Comparison of ENCODE assay signal across 18 cellular contexts in the genomic region with DNA sequence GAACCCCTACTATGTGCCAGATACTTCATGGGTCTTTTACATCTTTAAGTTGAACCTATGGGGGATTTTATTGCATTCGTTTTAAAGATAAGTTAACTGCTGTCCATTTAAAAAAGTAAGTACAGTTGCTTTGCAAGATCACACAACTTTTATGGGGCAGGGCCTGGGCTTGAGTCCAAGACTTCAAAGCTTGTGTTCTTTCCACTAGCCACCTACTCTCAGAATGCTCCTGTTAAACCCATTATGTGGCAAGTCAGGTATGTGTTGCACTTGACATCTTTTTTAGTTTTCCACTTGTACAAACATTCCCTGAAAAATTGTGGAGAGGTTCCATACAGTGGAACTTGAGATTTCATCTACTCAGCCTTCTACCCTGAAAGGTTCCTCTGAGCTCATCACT.
DNase-seq lines count a peak whose midpoint lies in the region; ATAC-seq and TF ChIP-seq lines count a peak whose summit lies in the region.
"Had no signal": no experiment of that assay in that cellular context is flagged by ENCODE, and none has a peak within 500 bp of the region (broad histone marks: within the 10 kb centered on the region; RNA-seq: fewer than 3 reads in every experiment).

No MANE protein-coding gene starts in this region.

- H3K9me3 ChIP-seq in lower lobe of right lung = no peaks in the 10 kb centered on the region
- no peaks in the 10 kb centered on the region for H3K9me3 ChIP-seq in naive thymus-derived CD4-positive, alpha-beta T cell (ENCODE audit: control insufficient read depth in 2 of 3, low read length in 3 of 3)
- H3K9me3 ChIP-seq: BE2C had no signal

- H3K36me3 ChIP-seq in lower lobe of right lung = no peaks in the 10 kb centered on the region
- no peaks in the 10 kb centered on the region for H3K36me3 ChIP-seq in naive thymus-derived CD4-positive, alpha-beta T cell (ENCODE audit: control insufficient read depth in 2 of 3, insufficient read depth in 3 of 3, low read length in 3 of 3)
- H3K36me3 ChIP-seq: BE2C had no signal

- intact Hi-C loops in lower lobe of right lung (cut with DNase I) = no loop called here
- intact Hi-C loops in naive thymus-derived CD4-positive, alpha-beta T cell (cut with micrococcal nuclease) = no loop called here

- CTCF ChIA-PET in naive thymus-derived CD4-positive, alpha-beta T cell (lab: Charles Lee) = interaction anchor here (0.6 kb wide), 1 partner anchor 13 kb away, joined by 3 read pairs; no protein-coding TSS in a partner anchor

- peaks cover 0 to 5% (median 0%) of the 10 kb centered on the region in 5 donors for H3K36me3 Mint-ChIP-seq in naive thymus-derived CD4-positive, alpha-beta T cell
- H3K36me3 Mint-ChIP-seq in activated T-helper 17 cell treated with anti-CD3 and anti-CD28 coated beads, Interleukin-2, amount 50 U/mL, for 72 hours (ENCODE audit: low read depth) = no peaks in the 10 kb centered on the region

- H3K27ac ChIP-seq in lower lobe of right lung = no peak overlapping the region
- H3K27ac ChIP-seq in naive thymus-derived CD4-positive, alpha-beta T cell (ENCODE audit: low read depth, low read length) = no peak overlapping the region
- H3K27ac ChIP-seq: HL-60, PC-9 had no signal

- H3K9me3 Mint-ChIP-seq in naive thymus-derived CD4-positive, alpha-beta T cell = no peaks in the 10 kb centered on the region
- no peaks in the 10 kb centered on the region for H3K9me3 Mint-ChIP-seq in activated T-helper 17 cell treated with anti-CD3 and anti-CD28 coated beads, Interleukin-2, amount 50 U/mL, for 72 hours
- H3K9me3 Mint-ChIP-seq: CD4-positive, alpha-beta T cell had no signal

- TF ChIP-seq CTCF in LNCaP clone FGC (IDR thresholded peaks at IDR 0.05; ENCODE audit: control insufficient read depth, extremely low read depth, insufficient read depth) = no peak
- no peak for TF ChIP-seq CTCF in lower lobe of right lung (IDR thresholded peaks at IDR 0.05)

- H3K4me1 ChIP-seq in lower lobe of right lung = peaks cover 36% of the 10 kb centered on the region
- H3K4me1 ChIP-seq in naive thymus-derived CD4-positive, alpha-beta T cell (ENCODE audit: control insufficient read depth in 2 of 2, insufficient read depth in 2 of 2, low read length in 2 of 2) = peaks cover 24 to 29% of the 10 kb centered on the region in 2 donors
- H3K4me1 ChIP-seq: BE2C had no signal

- no peak overlapping the region for H3K27ac Mint-ChIP-seq in naive thymus-derived CD4-positive, alpha-beta T cell
- no peak overlapping the region for H3K27ac Mint-ChIP-seq in activated T-helper 17 cell treated with anti-CD3 and anti-CD28 coated beads, Interleukin-2, amount 50 U/mL, for 72 hours
- H3K27ac Mint-ChIP-seq: CD4-positive, alpha-beta T cell had no signal

- H3K27me3 Mint-ChIP-seq in naive thymus-derived CD4-positive, alpha-beta T cell = peaks cover 0 to 3% (median 0%) of the 10 kb centered on the region in 5 donors
- no peaks in the 10 kb centered on the region for H3K27me3 Mint-ChIP-seq in activated T-helper 17 cell treated with anti-CD3 and anti-CD28 coated beads, Interleukin-2, amount 50 U/mL, for 72 hours
- H3K27me3 Mint-ChIP-seq: CD4-positive, alpha-beta T cell had no signal

- H3K4me3 ChIP-seq in LNCaP clone FGC (ENCODE audit: low read depth, low read length) (no peak overlapping the region), lower lobe of right lung (no peak overlapping the region)
- no peak overlapping the region for H3K4me3 ChIP-seq in naive thymus-derived CD4-positive, alpha-beta T cell (ENCODE audit: low read length)
- H3K4me3 ChIP-seq: PC-9 had no signal

- peak; percentile 69 to 71 for ATAC-seq in lower lobe of right lung
- ATAC-seq in naive thymus-derived CD4-positive, alpha-beta T cell = no peak
- ATAC-seq in activated T-helper 17 cell treated with anti-CD3 and anti-CD28 coated beads, Interleukin-2, amount 50 U/mL, for 72 hours (replicated peaks) = no peak

- H3K27me3 ChIP-seq in lower lobe of right lung (ENCODE audit: low read depth) = no peaks in the 10 kb centered on the region
- H3K27me3 ChIP-seq in naive thymus-derived CD4-positive, alpha-beta T cell (ENCODE audit: control insufficient read depth in 2 of 2, insufficient read depth in 2 of 2, low read length in 2 of 2) = no peaks in the 10 kb centered on the region
- H3K27me3 ChIP-seq: BE2C had no signal

- peaks cover 12 to 47% (median 31%) of the 10 kb centered on the region in 7 donors for H3K4me1 Mint-ChIP-seq in naive thymus-derived CD4-positive, alpha-beta T cell
- peaks cover 31% of the 10 kb centered on the region for H3K4me1 Mint-ChIP-seq in activated T-helper 17 cell treated with anti-CD3 and anti-CD28 coated beads, Interleukin-2, amount 50 U/mL, for 72 hours

- POLR2A ChIA-PET in naive thymus-derived CD4-positive, alpha-beta T cell (lab: Charles Lee) = interaction anchor here (0.7 to 6.4 kb wide), 3 partner anchors 10 to 38 kb away, joined by 3 to 32 read pairs (median 3); no protein-coding TSS in a partner anchor

- H3K4me3 Mint-ChIP-seq in naive thymus-derived CD4-positive, alpha-beta T cell = no peak overlapping the region
- H3K4me3 Mint-ChIP-seq in activated T-helper 17 cell treated with anti-CD3 and anti-CD28 coated beads, Interleukin-2, amount 50 U/mL, for 72 hours = no peak overlapping the region
- H3K4me3 Mint-ChIP-seq: CD4-positive, alpha-beta T cell had no signal

- DNase-seq in LNCaP clone FGC (ENCODE audit: low read depth) (peak; percentile 67), SW480 (ENCODE audit: low spot score) (peak; percentile 43), lower lobe of right lung (peak; percentile 71), RKO (ENCODE audit: low spot score) (no peak), NCI-H82 (lab: John Stamatoyannopoulos, UW) (no peak)
- DNase-seq in naive thymus-derived CD4-positive, alpha-beta T cell = no peak
- DNase-seq: BE2C; CD4-positive, alpha-beta T cell; DND-41; GDM1; NCI-H1048; NCI-H1436 treated with DMSO at 0.1 percent for 48 hours; NCI-H2029 treated with DMSO at 0.1 percent for 48 hours; NCI-H2171 treated with DMSO at 0.1 percent for 48 hours; NCI-H446 treated with DMSO at 0.1 percent for 48 hours had no signal

Comparison
In these comparisons a context has a peak if more than half of its experiments do, and no peak if none do; other contexts are left out.
1. DNase-seq: peak in LNCaP clone FGC (single experiment), SW480 (single experiment) and lower lobe of right lung (single experiment); none in naive thymus-derived CD4-positive, alpha-beta T cell (0 of 9), RKO (single experiment) and NCI-H82 (single experiment).
2. ATAC-seq: peak in lower lobe of right lung (2 of 2); none in naive thymus-derived CD4-positive, alpha-beta T cell (single experiment) and activated T-helper 17 cell treated with anti-CD3 and anti-CD28 coated beads, Interleukin-2, amount 50 U/mL, for 72 hours (single experiment).